ENCODE assay signal across 8 cellular contexts in the genomic region with DNA sequence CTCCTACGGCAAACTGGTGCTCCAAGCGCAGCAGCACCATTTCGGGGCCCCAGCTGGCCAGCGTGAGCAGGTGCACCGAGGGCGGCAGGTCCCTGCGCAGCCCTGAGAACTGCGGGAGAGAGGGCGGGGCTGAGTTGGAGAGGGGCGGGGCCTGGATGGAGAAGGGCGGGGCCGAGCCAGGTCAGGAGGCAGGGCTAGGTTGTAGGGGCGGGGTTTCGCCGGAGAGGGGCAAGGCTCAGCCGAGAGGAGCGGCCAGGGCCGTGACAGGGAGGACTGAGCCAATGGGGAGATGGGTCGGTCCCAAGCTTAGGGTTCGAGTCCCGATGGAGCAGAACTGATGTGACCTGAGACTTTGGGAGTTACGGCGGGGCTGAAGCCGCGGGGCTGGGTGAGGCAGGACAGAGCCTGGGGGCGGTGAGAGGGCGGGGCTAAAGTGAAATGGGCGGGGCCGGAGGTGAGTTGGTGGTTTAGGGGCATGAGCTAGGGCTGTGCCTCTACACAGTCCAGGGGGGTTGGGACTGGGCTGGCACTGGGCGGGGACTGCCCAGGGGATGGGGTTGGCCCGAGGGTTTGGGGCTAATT. TPM values are rescaled to one million over a fixed set of nuclear protein-coding genes. Genes with fewer than 3 reads are reported as not detected.
A peak's percentile ranks its signal among the peaks of the same experiment; 100 is the strongest.
DNase-seq lines count a peak whose midpoint lies in the region; ATAC-seq and TF ChIP-seq lines count a peak whose summit lies in the region.

No MANE protein-coding gene starts in this region.

- H3K4me1 ChIP-seq in HUES48 (ENCODE audit: control insufficient read depth, insufficient read depth, low read length) (0 out of 2 replicates have a peak, but pooled peaks cover 3% of the 10 kb centered on the region), suprapubic skin (peaks cover 13% of the 10 kb centered on the region)

- no peak overlapping the region for H3K4me3 ChIP-seq in AG10803 (ENCODE audit: low read length)
- H3K4me3 ChIP-seq in HUES48 (ENCODE audit: low read depth, low read length), result peak overlapping the region; percentile 54
- peak overlapping the region; percentile 22 for H3K4me3 ChIP-seq in kidney epithelial cell (ENCODE audit: low read depth, low read length)
- H3K4me3 ChIP-seq in suprapubic skin, result peak overlapping the region; percentile 22

- H3K36me3 ChIP-seq in HUES48 (ENCODE audit: control insufficient read depth, insufficient read depth, low read length) (no peaks in the 10 kb centered on the region), kidney epithelial cell (ENCODE audit: control insufficient read depth, insufficient read depth, low read length) (no peaks in the 10 kb centered on the region), suprapubic skin (peaks cover 9% of the 10 kb centered on the region)

- no peak for TF ChIP-seq CTCF in AG10803 (conservative IDR thresholded peaks at IDR 0.05; ENCODE audit: low read length)
- TF ChIP-seq CTCF in kidney epithelial cell (IDR thresholded peaks at IDR 0.05; ENCODE audit: insufficient read depth, low read length, poor library complexity, severe bottlenecking), result no peak
- TF ChIP-seq CTCF in suprapubic skin (IDR thresholded peaks at IDR 0.05), result no peak

- no peaks in the 10 kb centered on the region for H3K9me3 ChIP-seq in HUES48 (ENCODE audit: control insufficient read depth, insufficient read depth, low read length)
- H3K9me3 ChIP-seq in suprapubic skin, result no peaks in the 10 kb centered on the region

- no peak for TF ChIP-seq EP300 in suprapubic skin (IDR thresholded peaks at IDR 0.05)

- H3K27me3 ChIP-seq in HUES48 (ENCODE audit: control insufficient read depth, insufficient read depth, low read length) (no peaks in the 10 kb centered on the region), kidney epithelial cell (ENCODE audit: control insufficient read depth, insufficient read depth, low read length) (no peaks in the 10 kb centered on the region), suprapubic skin (no peaks in the 10 kb centered on the region)

- ATAC-seq in GM18868 (IDR thresholded peaks at IDR 0.05; ENCODE audit: unreplicated experiment) (no peak), GM21515 (IDR thresholded peaks at IDR 0.05; ENCODE audit: unreplicated experiment) (no peak)

- no peak for TF ChIP-seq POLR2A in suprapubic skin (IDR thresholded peaks at IDR 0.05)

- no peak overlapping the region for H3K9ac ChIP-seq in HUES48 (ENCODE audit: low read depth, low read length)

- DNase-seq in AG10803 (ENCODE audit: low read depth) (peak; percentile 16), astrocyte of the hippocampus (ENCODE audit: low read depth, low spot score) (peak; percentile 44), kidney epithelial cell (ENCODE audit: low read depth) (no peak), suprapubic skin (ENCODE audit: low spot score in 2 of 2) (no peak)
- DNase-seq in effector CD4-positive, alpha-beta T cell, result no peak

- no peak overlapping the region for H3K27ac ChIP-seq in HUES48 (ENCODE audit: low read depth, low read length)
- no peak overlapping the region for H3K27ac ChIP-seq in suprapubic skin

- 16% methylated on average over 20 of the region's 31 CpGs for WGBS in suprapubic skin

RNA-seq across cellular contexts. Expression of a gene that starts 19.0 kb away (rescaled TPM):
- total RNA-seq in kidney epithelial cell (92.8 and 141 TPM in 2 replicates), suprapubic skin (10 to 100 TPM; 42.6 to 94.1 (median 78.9) TPM)

RNA-seq across cellular contexts. Expression of a gene that starts 19.0 kb away (rescaled TPM):
- total RNA-seq in kidney epithelial cell (15.7 and 16.6 TPM in 2 replicates), suprapubic skin (10 to 100 TPM in 3 of 4 donors, 1 to 10 TPM in 1; 9.8 to 21.9 (median 17.2) TPM)

RNA-seq across cellular contexts. Expression of a gene that starts 34.1 kb away (rescaled TPM):
- total RNA-seq in kidney epithelial cell (109 and 127 TPM in 2 replicates), suprapubic skin (100 to 1,000 TPM; 108 to 265 (median 136) TPM)

RNA-seq across cellular contexts. Expression of a gene that starts 36.9 kb away (rescaled TPM):
- total RNA-seq in kidney epithelial cell, result 11.0 and 16.2 TPM in 2 replicates
- total RNA-seq in suprapubic skin, result 10 to 100 TPM; 14.3 to 36.1 (median 17.3) TPM

RNA-seq across cellular contexts. Expression of a gene that starts 37.0 kb away (rescaled TPM):
- total RNA-seq in kidney epithelial cell (6.0 and 6.6 TPM in 2 replicates), suprapubic skin (1 to 10 TPM; 5.0 to 9.3 (median 7.0) TPM)

Comparison
In these comparisons a context has a peak if more than half of its experiments do, and no peak if none do; other contexts are left out.
1. DNase-seq: peak in AG10803 (single experiment) and astrocyte of the hippocampus (single experiment); none in kidney epithelial cell (single experiment), suprapubic skin (0 of 2) and effector CD4-positive, alpha-beta T cell (single experiment).